In the genomic region with DNA sequence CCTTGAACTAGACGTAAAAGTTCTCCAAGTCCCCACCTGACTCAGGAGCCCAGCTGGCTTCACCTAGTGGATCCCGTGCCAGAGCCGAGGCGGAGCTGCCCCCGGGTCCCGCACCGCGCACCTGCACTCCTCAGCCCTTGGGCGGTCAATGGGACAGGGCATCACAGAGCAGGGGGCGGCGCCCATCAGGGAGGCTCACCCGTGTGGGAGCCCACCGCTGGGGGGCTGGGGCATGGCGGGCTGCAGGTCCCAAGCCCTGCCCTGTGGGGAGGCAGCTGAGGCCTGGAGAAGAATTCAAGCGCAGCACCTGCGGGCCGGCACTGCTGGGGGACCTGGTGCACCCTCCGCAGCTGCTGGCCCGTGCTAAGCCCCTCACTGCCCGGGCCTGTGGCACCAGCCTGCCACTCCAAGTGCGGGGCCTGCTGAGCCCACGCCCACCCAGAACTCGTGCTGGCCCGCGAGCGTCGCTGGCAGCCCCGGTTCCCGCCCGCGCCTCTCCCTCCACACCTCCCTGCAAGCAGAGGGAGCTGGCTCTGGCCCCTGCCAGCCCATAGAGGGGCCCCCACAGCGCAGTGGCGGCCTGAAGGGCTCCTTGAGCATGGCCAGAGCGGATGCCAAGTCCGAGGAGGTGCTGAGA, we compare ENCODE assay signal across 27 cellular contexts.
"Had no signal": no experiment of that assay in that cellular context is flagged by ENCODE, and none has a peak within 500 bp of the region (broad histone marks: within the 10 kb centered on the region; RNA-seq: fewer than 3 reads in every experiment).

No MANE protein-coding gene starts in this region.

- H3K27ac Mint-ChIP-seq: activated naive CD8-positive, alpha-beta T cell; activated T-helper 1 cell treated with anti-CD3 and anti-CD28 coated beads, Interleukin-12 subunit alpha, Interleukin-12 subunit beta, Interleukin-2, Interleukin-4 antibody, amounts not matched to agents 30 ng/mL and 10 ng/mL and 1 ng/mL, durations not matched to agents 14 hours and 24 hours and 36 hours; endodermal cell; T-cell; T-helper 1 cell treated with Interleukin-12 subunit alpha and Interleukin-12 subunit beta and Interleukin-4 antibody, amounts not matched to agents 30 μg/mL and 1 μg/mL, for 36 hours had no signal

- H3K36me3 ChIP-seq: brain microvascular endothelial cell, colonic mucosa had no signal

- H3K27ac ChIP-seq: brain microvascular endothelial cell, colonic mucosa, dorsolateral prefrontal cortex had no signal

- ATAC-seq: activated CD8-positive, alpha-beta T cell treated with anti-CD3 and anti-CD28 coated beads, Interleukin-2, amount 10 ng/mL, durations not matched to agents 7 days and 5 days; esophagus mucosa; T-cell had no signal

- H3K9me3 ChIP-seq: colonic mucosa had no signal

- H3K27me3 Mint-ChIP-seq: activated CD4-positive, alpha-beta memory T cell treated with anti-CD3 and anti-CD28 coated beads for 36 hours; activated CD4-positive, alpha-beta T cell treated with anti-CD3 and anti-CD28 coated beads for 36 hours; activated CD4-positive, alpha-beta T cell treated with anti-CD3 and anti-CD28 coated beads, Interleukin-2, amount 10 ng/mL, durations not matched to agents 24 days and 14 days; activated CD8-positive, alpha-beta memory T cell treated with anti-CD3 and anti-CD28 coated beads, Interleukin-2, amount 10 ng/mL, durations not matched to agents 7 days and 5 days; activated naive CD8-positive, alpha-beta T cell; T-cell had no signal

- H3K4me3 Mint-ChIP-seq: activated CD4-positive, alpha-beta memory T cell treated with anti-CD3 and anti-CD28 coated beads for 36 hours; activated CD4-positive, alpha-beta T cell treated with anti-CD3 and anti-CD28 coated beads, Interleukin-2, amount 10 ng/mL, durations not matched to agents 24 days and 14 days; activated CD8-positive, alpha-beta T cell treated with anti-CD3 and anti-CD28 coated beads, Interleukin-2, amount 10 ng/mL, durations not matched to agents 7 days and 5 days; activated naive CD8-positive, alpha-beta T cell; activated T-helper 1 cell treated with anti-CD3 and anti-CD28 coated beads, Interleukin-12 subunit alpha, Interleukin-12 subunit beta, Interleukin-2, Interleukin-4 antibody, amounts not matched to agents 30 ng/mL and 10 ng/mL and 1 ng/mL, durations not matched to agents 14 hours and 24 hours and 36 hours; endodermal cell; T-cell; T-helper 1 cell treated with Interleukin-12 subunit alpha and Interleukin-12 subunit beta and Interleukin-4 antibody, amounts not matched to agents 30 μg/mL and 1 μg/mL, for 36 hours had no signal

- H3K27me3 ChIP-seq: brain microvascular endothelial cell, colonic mucosa, dorsolateral prefrontal cortex had no signal

- DNase-seq: activated CD4-positive, alpha-beta T cell treated with anti-CD3 and anti-CD28 coated beads for 36 hours; activated CD4-positive, alpha-beta T cell treated with anti-CD3 and anti-CD28 coated beads, Interleukin-2, amount 10 ng/mL, durations not matched to agents 24 days and 14 days; activated CD4-positive, CD25-positive, alpha-beta regulatory T cell; activated CD4-positive, CD25-positive, alpha-beta regulatory T cell treated with anti-CD3 and anti-CD28 coated beads, Interleukin-2, amount 50 U/mL, for 72 hours; activated CD8-positive, alpha-beta memory T cell treated with anti-CD3 and anti-CD28 coated beads, Interleukin-2, amount 10 ng/mL, durations not matched to agents 7 days and 5 days; activated CD8-positive, alpha-beta memory T cell treated with anti-CD3 and anti-CD28 coated beads, Interleukin-2, amount 50 U/mL, for 4 hours; activated CD8-positive, alpha-beta T cell treated with anti-CD3 and anti-CD28 coated beads, Interleukin-2, amount 10 ng/mL, durations not matched to agents 7 days and 5 days; activated gamma-delta T cell treated with Interleukin-2 at 50 U/mL for 16 hours; activated naive CD4-positive, alpha-beta T cell treated with anti-CD3 and anti-CD28 coated beads, Interleukin-2, amount 50 U/mL, for 16 hours; activated naive CD4-positive, alpha-beta T cell treated with Interleukin-2 at 50 U/mL for 16 hours; activated T-cell treated with anti-CD3 and anti-CD28 coated beads, Interleukin-2, amount 50 U/mL, for 1 hour; amniotic stem cell; brain microvascular endothelial cell; colonic mucosa; dorsolateral prefrontal cortex; effector memory CD4-positive, alpha-beta T cell; endodermal cell; foreskin fibroblast; head of caudate nucleus; SW 1271; T-cell; T1000 had no signal

- H3K4me3 ChIP-seq: colonic mucosa, dorsolateral prefrontal cortex had no signal

- H3K9me3 Mint-ChIP-seq: activated T-helper 1 cell treated with anti-CD3 and anti-CD28 coated beads, Interleukin-12 subunit alpha, Interleukin-12 subunit beta, Interleukin-2, Interleukin-4 antibody, amounts not matched to agents 30 ng/mL and 10 ng/mL and 1 ng/mL, durations not matched to agents 14 hours and 24 hours and 36 hours; T-helper 1 cell treated with Interleukin-12 subunit alpha and Interleukin-12 subunit beta and Interleukin-4 antibody, amounts not matched to agents 30 μg/mL and 1 μg/mL, for 36 hours had no signal
